ENCODE assay signal across 14 cellular contexts in genomic region chr14:91282954-91283645, GRCh38. TPM values are rescaled to one million over a fixed set of nuclear protein-coding genes. Genes with fewer than 3 reads are reported as not detected.
DNase-seq lines count a peak whose midpoint lies in the region; ATAC-seq and TF ChIP-seq lines count a peak whose summit lies in the region.
"Had no signal": no experiment of that assay in that cellular context is flagged by ENCODE, and none has a peak within 500 bp of the region (broad histone marks: within the 10 kb centered on the region; RNA-seq: fewer than 3 reads in every experiment).

No MANE protein-coding gene starts in this region.

- H3K4me3 ChIP-seq in DND-41 (ENCODE audit: low read depth in 1 of 2, low read length in 2 of 2), result no peak overlapping the region
- H3K4me3 ChIP-seq: HAP-1 had no signal

- H3K4me3 Mint-ChIP-seq in activated naive CD8-positive, alpha-beta T cell treated with anti-CD3 and anti-CD28 coated beads for 36 hours, result no peak overlapping the region
- H3K4me3 Mint-ChIP-seq in neural crest cell, result no peak overlapping the region
- H3K4me3 Mint-ChIP-seq: nephron progenitor cell had no signal

- no peak overlapping the region for H3K4me2 ChIP-seq in DND-41 (ENCODE audit: insufficient read depth, low read length)

- no peaks in the 10 kb centered on the region for H3K79me2 ChIP-seq in DND-41 (ENCODE audit: insufficient read depth, low read length)

- H3K27me3 Mint-ChIP-seq in activated naive CD8-positive, alpha-beta T cell treated with anti-CD3 and anti-CD28 coated beads for 36 hours, result no peaks in the 10 kb centered on the region
- H3K27me3 Mint-ChIP-seq in neural crest cell (ENCODE audit: low read depth), result no peaks in the 10 kb centered on the region

- DNase-seq in DND-41 (peak; percentile 81), neural crest cell (ENCODE audit: low read depth, low spot score) (no peak), NCI-H1436 treated with DMSO at 0.1 percent for 48 hours (lab: John Stamatoyannopoulos, UW) (no peak)
- DNase-seq in activated naive CD8-positive, alpha-beta T cell treated with anti-CD3 and anti-CD28 coated beads for 36 hours, result no peak
- DNase-seq: activated CD4-positive, alpha-beta T cell treated with anti-CD3 and anti-CD28 coated beads for 48 hours; left cardiac atrium; nephron progenitor cell; OCI-M1 had no signal

- H3K27ac ChIP-seq in DND-41 (ENCODE audit: low read length) (peak overlapping the region; percentile 73), KOPT-K1 (ENCODE audit: low read depth, low read length, poor library complexity, severe bottlenecking) (peak overlapping the region; percentile 100)
- H3K27ac ChIP-seq: HL-60 had no signal

- ATAC-seq in DND-41 (ENCODE audit: insufficient read depth, low read depth) (peak; percentile 94), HG03175 (IDR thresholded peaks at IDR 0.05; ENCODE audit: unreplicated experiment) (no peak), HG03139 (IDR thresholded peaks at IDR 0.05; ENCODE audit: unreplicated experiment) (no peak)
- ATAC-seq: sciatic nerve had no signal

- H3K9me3 ChIP-seq in DND-41 (ENCODE audit: insufficient read depth, low read length, severe bottlenecking) (no peaks in the 10 kb centered on the region), KOPT-K1 (ENCODE audit: insufficient read depth, low read length, poor library complexity, severe bottlenecking) (no peaks in the 10 kb centered on the region)
- H3K9me3 ChIP-seq: HAP-1 had no signal

- TF ChIP-seq CTCF in DND-41 (IDR thresholded peaks at IDR 0.05; ENCODE audit: borderline replicate concordance, extremely low read depth, low read length, poor library complexity, severe bottlenecking) (no peak), neural crest cell (conservative IDR thresholded peaks at IDR 0.05) (no peak)

- no peak overlapping the region for H2AFZ ChIP-seq in DND-41 (ENCODE audit: low read depth, low read length)

- H4K20me1 ChIP-seq in DND-41 (ENCODE audit: insufficient read depth, low read length), result no peaks in the 10 kb centered on the region

- no peaks in the 10 kb centered on the region for H3K9me3 Mint-ChIP-seq in activated naive CD8-positive, alpha-beta T cell treated with anti-CD3 and anti-CD28 coated beads for 36 hours
- no peaks in the 10 kb centered on the region for H3K9me3 Mint-ChIP-seq in neural crest cell
- H3K9me3 Mint-ChIP-seq: nephron progenitor cell had no signal

- H3K36me3 ChIP-seq in DND-41 (ENCODE audit: insufficient read depth, low read length) (peaks cover 96% of the 10 kb centered on the region), KOPT-K1 (ENCODE audit: insufficient read depth, low read length) (peaks cover 93% of the 10 kb centered on the region)

- H3K9ac ChIP-seq in DND-41 (ENCODE audit: low read depth, low read length), result peak overlapping the region; percentile 32

- no peaks in the 10 kb centered on the region for H3K27me3 ChIP-seq in DND-41 (ENCODE audit: insufficient read depth, low read length, poor library complexity)

- H3K4me1 ChIP-seq in DND-41 (ENCODE audit: insufficient read depth, low read length), result peaks cover 19% of the 10 kb centered on the region
- H3K4me1 ChIP-seq: HAP-1 had no signal

- H3K27ac Mint-ChIP-seq in activated naive CD8-positive, alpha-beta T cell treated with anti-CD3 and anti-CD28 coated beads for 36 hours, result peak overlapping the region; percentile 74
- peak overlapping the region; percentile 40 for H3K27ac Mint-ChIP-seq in neural crest cell (ENCODE audit: unreplicated experiment)
- H3K27ac Mint-ChIP-seq: nephron progenitor cell had no signal

- H3K36me3 Mint-ChIP-seq in activated naive CD8-positive, alpha-beta T cell treated with anti-CD3 and anti-CD28 coated beads for 36 hours, result peaks cover 41% of the 10 kb centered on the region
- peaks cover 4% of the 10 kb centered on the region for H3K36me3 Mint-ChIP-seq in neural crest cell (ENCODE audit: low read depth)

- H3K4me1 Mint-ChIP-seq in activated naive CD8-positive, alpha-beta T cell treated with anti-CD3 and anti-CD28 coated beads for 36 hours, result peaks cover 5% of the 10 kb centered on the region
- no peaks in the 10 kb centered on the region for H3K4me1 Mint-ChIP-seq in neural crest cell

RNA-seq across cellular contexts. Expression of gene GPR68, which starts 38.6 kb away (rescaled TPM):
- total RNA-seq in activated naive CD8-positive, alpha-beta T cell treated with anti-CD3 and anti-CD28 coated beads for 36 hours, result 10 to 100 TPM; 14.0 to 14.4 TPM
- total RNA-seq in neural crest cell, result 0.14 and 0.36 TPM in 2 replicates

Comparison
In these comparisons a context has a peak if more than half of its experiments do, and no peak if none do; other contexts are left out.
1. RNA of gene GPR68, which starts 38.6 kb away (total RNA-seq): 14.0 to 14.4 TPM in activated naive CD8-positive, alpha-beta T cell treated with anti-CD3 and anti-CD28 coated beads for 36 hours; 0.14 to 0.36 TPM in neural crest cell; every median in the first group is over 10 times any median in the second.